ENCODE assay signal across 20 cellular contexts in genomic region chr21:41605934-41606285, GRCh38.
DNase-seq lines count a peak whose midpoint lies in the region; ATAC-seq, FAIRE-seq and TF ChIP-seq lines count a peak whose summit lies in the region.
"Had no signal": no experiment of that assay in that cellular context is flagged by ENCODE, and none has a peak within 500 bp of the region (broad histone marks: within the 10 kb centered on the region; RNA-seq: fewer than 3 reads in every experiment).

No MANE protein-coding gene starts in this region.

- no peaks in the 10 kb centered on the region for H3K36me3 ChIP-seq in heart left ventricle
- H3K36me3 ChIP-seq in H1 (ENCODE audit: control insufficient read depth in 2 of 4, insufficient read depth in 4 of 4, low read length in 3 of 4), result no peaks in the 10 kb centered on the region
- no peaks in the 10 kb centered on the region for H3K36me3 ChIP-seq in neuronal stem cell (replicated peaks in 1 of 2; ENCODE audit: control insufficient read depth in 2 of 2, insufficient read depth in 2 of 2, low read length in 2 of 2)
- H3K36me3 ChIP-seq in transverse colon, result no peaks in the 10 kb centered on the region
- H3K36me3 ChIP-seq: BE2C had no signal

- H3K4ac ChIP-seq in H1 (replicated peaks; ENCODE audit: insufficient read length, low read depth, low read length) (no peak overlapping the region), neuronal stem cell (ENCODE audit: low read length) (no peak overlapping the region)

- H2AFZ ChIP-seq in H1 (ENCODE audit: low read length) (no peak overlapping the region), neuronal stem cell (ENCODE audit: low read length) (no peak overlapping the region)

- 90 to 95% (median 93%) methylated on average over 10 of the region's 10 CpGs for WGBS in heart left ventricle, 4 donors
- 91% methylated on average over 7 of the region's 10 CpGs; no CpG with 5 or more reads in 1 of the 2 experiments for WGBS in H1 (ENCODE audit: extremely low coverage in 1 of 2, insufficient coverage in 1 of 2, insufficient read length in 1 of 2, insufficient replicate concordance in 2 of 2, low coverage in 1 of 2, low lambda C conversion rate in 2 of 2, missing lambda C conversion rate in 1 of 2), 2 experiments
- no CpG with 5 or more reads among the region's 10 CpGs for WGBS in neuronal stem cell (ENCODE audit: extremely low coverage in 2 of 2, insufficient read length in 2 of 2, insufficient replicate concordance in 1 of 2), 2 donors
- WGBS in transverse colon (ENCODE audit: low coverage in 1 of 2), 2 donors, result 93 to 100% methylated on average over 3 to 10 of the region's 10 CpGs

- H3K23me2 ChIP-seq in H1 (ENCODE audit: low read depth, low read length), result no peaks in the 10 kb centered on the region

- H3K9me3 ChIP-seq in heart left ventricle (no peaks in the 10 kb centered on the region), H1 (ENCODE audit: insufficient read depth in 2 of 2, low read depth in 1 of 2, low read length in 1 of 2) (peaks cover 0 to 6% of the 10 kb centered on the region in 2 experiments; a peak in 2 of 4 replicates), neuronal stem cell (replicated peaks in 1 of 2; ENCODE audit: control insufficient read depth in 2 of 2, insufficient read depth in 1 of 2, low read depth in 1 of 2, low read length in 2 of 2) (no peaks in the 10 kb centered on the region), transverse colon (no peaks in the 10 kb centered on the region)

- no peak for TF ChIP-seq EP300 in H1 (IDR thresholded peaks at IDR 0.05; ENCODE audit: borderline replicate concordance in 1 of 2, low read depth in 2 of 2, low read length in 2 of 2)
- TF ChIP-seq EP300 in transverse colon (IDR thresholded peaks at IDR 0.05; ENCODE audit: low read depth), result no peak

- POLR2A ChIA-PET in H1 (lab: Charles Lee; ENCODE audit: partially characterized antibody), result no interaction called here

- TF ChIP-seq POLR2A in heart left ventricle (IDR thresholded peaks at IDR 0.05) (no peak), H1 (IDR thresholded peaks at IDR 0.05; ENCODE audit: control extremely low read depth in 1 of 2, low read depth in 2 of 2, low read length in 2 of 2) (no peak), transverse colon (IDR thresholded peaks at IDR 0.05) (no peak)

- H3K4me1 ChIP-seq in heart left ventricle (peaks cover 0 to 4% (median 0%) of the 10 kb centered on the region in 12 donors), H1 (replicated peaks in 1 of 4; ENCODE audit: control insufficient read depth in 3 of 4, insufficient read depth in 4 of 4, low read length in 3 of 4) (peaks cover 0 to 15% (median 7%) of the 10 kb centered on the region in 4 experiments; a peak in 4 of 7 replicates), neuronal stem cell (ENCODE audit: control insufficient read depth in 2 of 2, insufficient read depth in 1 of 2, low read depth in 1 of 2, low read length in 2 of 2) (peaks cover 0 to 5% of the 10 kb centered on the region in 2 donors), transverse colon (peaks cover 6 to 11% (median 7%) of the 10 kb centered on the region in 4 donors)
- H3K4me1 ChIP-seq: BE2C had no signal

- H3K27ac ChIP-seq in heart left ventricle (no peak overlapping the region), H1 (ENCODE audit: low read depth, low read length) (no peak overlapping the region), neuronal stem cell (replicated peaks; ENCODE audit: low read length) (no peak overlapping the region), transverse colon (no peak overlapping the region)
- H3K27ac ChIP-seq: 22Rv1, HL-60 had no signal

- FAIRE-seq in H1 (lab: Jason Lieb, UNC) (no peak), GM19239 (lab: Jason Lieb, UNC) (no peak)
- FAIRE-seq: D721Med, H54, RCC 7860 had no signal

- intact Hi-C loops in cardiac septum (cut with DNase I), result no loop called here
- intact Hi-C loops in heart left ventricle (cut with DNase I), result no loop called here
- intact Hi-C loops in transverse colon (cut with DNase I; ENCODE audit: low total_unique reads), result no loop called here

- no peak overlapping the region for H4K5ac ChIP-seq in H1 (ENCODE audit: insufficient read length, low read depth, low read length)

- H2BK15ac ChIP-seq in H1 (ENCODE audit: low read length) (no peak overlapping the region), neuronal stem cell (ENCODE audit: low read length) (no peak overlapping the region)

- DNase-seq in cardiac septum (ENCODE audit: low spot score), result peak; percentile 53
- DNase-seq in heart left ventricle, result no peak
- no peak for DNase-seq in H1 (ENCODE audit: low read depth in 1 of 2, low spot score in 2 of 2)
- no peak for DNase-seq in neuronal stem cell (ENCODE audit: low spot score)
- no peak for DNase-seq in GM19239 (ENCODE audit: insufficient read length, low spot score)
- no peak for DNase-seq in transverse colon
- DNase-seq: BE2C, Karpas-422, NCI-H1417 treated with DMSO at 0.1 percent for 48 hours, NCI-H1694 treated with DMSO at 0.1 percent for 48 hours, NCI-H2171, NCI-H226 had no signal

- H4K20me1 ChIP-seq in H1 (replicated peaks in 1 of 2; ENCODE audit: control insufficient read depth in 1 of 2, insufficient read depth in 2 of 2, low read length in 2 of 2), result no peaks in the 10 kb centered on the region

- H3K4me3 ChIP-seq in heart left ventricle (no peak overlapping the region), H1 (ENCODE audit: extremely low read depth in 1 of 4, insufficient read depth in 2 of 4, low read depth in 3 of 4, low read length in 4 of 4) (no peak overlapping the region), neuronal stem cell (ENCODE audit: low read length in 2 of 2) (no peak overlapping the region), transverse colon (no peak overlapping the region)

- H3K79me1 ChIP-seq in H1 (ENCODE audit: low read depth, low read length) (no peaks in the 10 kb centered on the region), neuronal stem cell (ENCODE audit: low read depth, low read length) (no peaks in the 10 kb centered on the region)

- H3K23ac ChIP-seq in H1 (ENCODE audit: insufficient read length) (no peak overlapping the region), neuronal stem cell (ENCODE audit: low read depth, low read length, poor library complexity) (no peak overlapping the region)

- H3K4me2 ChIP-seq in H1 (ENCODE audit: insufficient read depth in 1 of 2, low read depth in 2 of 2, low read length in 2 of 2), result no peak overlapping the region
- H3K4me2 ChIP-seq in neuronal stem cell (ENCODE audit: insufficient read depth, low read length, poor library complexity, severe bottlenecking), result no peak overlapping the region

- H4K91ac ChIP-seq in H1 (replicated peaks; ENCODE audit: insufficient read length, low read length) (peak overlapping the region; percentile 22), neuronal stem cell (ENCODE audit: low read depth, low read length, poor library complexity) (no peak overlapping the region)

- CTCF ChIA-PET in H1 (lab: Charles Lee; ENCODE audit: partially characterized antibody), result interaction anchor here (1.0 to 2.2 kb wide), 3 partner anchors 16 to 323 kb away, joined by 3 to 6 read pairs (median 6); no protein-coding TSS in a partner anchor

- H2BK120ac ChIP-seq in H1 (replicated peaks; ENCODE audit: low read depth, low read length), result no peak overlapping the region
- H2BK120ac ChIP-seq in neuronal stem cell (ENCODE audit: low read depth, low read length), result no peak overlapping the region

- ATAC-seq in heart left ventricle (no peak), GM19328 (IDR thresholded peaks at IDR 0.05; ENCODE audit: unreplicated experiment) (no peak), GM19035 (IDR thresholded peaks at IDR 0.05; ENCODE audit: unreplicated experiment) (no peak)
- ATAC-seq: SK-N-SH treated with all-trans-retinoic acid at 6 μM for 48 hours had no signal

- no peak overlapping the region for H2BK20ac ChIP-seq in H1 (ENCODE audit: low read length)

- H3K27me3 ChIP-seq in heart left ventricle (peaks cover 0 to 35% (median 9%) of the 10 kb centered on the region in 9 donors), H1 (replicated peaks in 1 of 4; ENCODE audit: control insufficient read depth in 3 of 4, extremely low read depth in 1 of 4, insufficient read depth in 3 of 4, low read length in 3 of 4) (no peaks in the 10 kb centered on the region), neuronal stem cell (ENCODE audit: control insufficient read depth in 3 of 3, insufficient read depth in 3 of 3, low read depth in 1 of 3, low read length in 3 of 3) (no peaks in the 10 kb centered on the region), transverse colon (peaks cover 6% of the 10 kb centered on the region)
- H3K27me3 ChIP-seq: BE2C had no signal

- H3K79me2 ChIP-seq in H1 (ENCODE audit: control insufficient read depth in 1 of 2, insufficient read depth in 2 of 2, low read length in 2 of 2), result no peaks in the 10 kb centered on the region

- H4K8ac ChIP-seq in H1 (ENCODE audit: extremely low read depth, insufficient read depth, low read length) (no peak overlapping the region), neuronal stem cell (ENCODE audit: low read depth, low read length) (no peak overlapping the region)

- no peak for TF ChIP-seq RAD21 in H1 (IDR thresholded peaks at IDR 0.05 in 1 of 2, conservative IDR thresholded peaks at IDR 0.05 in 1 of 2; ENCODE audit: low read depth in 2 of 2, low read length in 2 of 2)

- TF ChIP-seq CTCF in heart left ventricle (IDR thresholded peaks at IDR 0.05) (no peak), H1 (IDR thresholded peaks at IDR 0.05; ENCODE audit: control extremely low read depth in 1 of 3, insufficient read depth in 1 of 3, low read depth in 1 of 3, low read length in 3 of 3) (no peak), transverse colon (IDR thresholded peaks at IDR 0.05) (no peak)

- H3K9ac ChIP-seq in H1 (replicated peaks in 1 of 4; ENCODE audit: extremely low read depth in 1 of 4, low read depth in 3 of 4, low read length in 3 of 4), result no peak overlapping the region
- H3K9ac ChIP-seq in neuronal stem cell (ENCODE audit: low read depth, low read length, poor library complexity), result no peak overlapping the region

- no peak overlapping the region for H3K56ac ChIP-seq in H1 (replicated peaks; ENCODE audit: insufficient read length, low read depth, low read length)

- H3K14ac ChIP-seq in H1 (ENCODE audit: insufficient read length), result no peak overlapping the region
- H3K14ac ChIP-seq in neuronal stem cell (ENCODE audit: low read length), result no peak overlapping the region

- H2AK5ac ChIP-seq in H1 (ENCODE audit: low read depth, low read length) (no peak overlapping the region), neuronal stem cell (ENCODE audit: low read depth, low read length) (peak overlapping the region; percentile 6)

- H3K18ac ChIP-seq in H1 (ENCODE audit: extremely low read depth, low read length) (no peak overlapping the region; the same call in 1 of the 2 replicates), neuronal stem cell (ENCODE audit: low read length) (peak overlapping the region; percentile 7)

- in situ Hi-C loops in transverse colon (cut with MboI; ENCODE audit: low pct_ligation_motif_present in 1 of 4, low pct_unique_long_range_greater_than_20kb in 1 of 4, low sequenced_read_pairs in 3 of 4), result loop anchor here in 1 of 4 donors (25.0 kb wide), 1 partner anchor 506 kb away; no protein-coding TSS in a partner anchor

- H2BK12ac ChIP-seq in H1 (ENCODE audit: low read depth, low read length), result no peak overlapping the region; the same call in 1 of the 2 replicates
- no peak overlapping the region for H2BK12ac ChIP-seq in neuronal stem cell (ENCODE audit: low read length)

- H2BK5ac ChIP-seq in H1 (ENCODE audit: low read depth, low read length) (0 out of 2 replicates have a peak overlapping the region, but pooled peaks have one; percentile 13), neuronal stem cell (ENCODE audit: low read length) (no peak overlapping the region)
